In the genomic region with DNA sequence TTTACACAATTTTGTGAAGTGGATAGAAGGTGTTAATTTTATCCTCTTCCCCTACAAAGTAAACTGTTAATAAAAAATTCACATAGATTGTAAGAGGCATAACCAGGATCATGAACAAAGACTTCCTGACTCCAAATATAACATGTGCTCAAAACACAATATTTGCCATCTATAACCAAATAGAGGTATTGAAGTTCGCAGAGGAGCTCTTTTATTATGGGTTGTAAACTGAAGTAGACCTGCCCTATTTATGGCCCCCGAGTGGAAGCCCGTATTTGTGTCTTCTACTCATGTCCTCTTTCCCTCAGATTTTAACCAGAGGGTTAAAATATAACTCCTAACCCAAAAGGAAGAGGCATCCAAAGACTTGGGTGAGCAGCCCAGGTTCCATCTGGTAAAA, we compare ENCODE assay signal across 5 cellular contexts.
"Had no signal": no experiment of that assay in that cellular context is flagged by ENCODE, and none has a peak within 500 bp of the region (broad histone marks: within the 10 kb centered on the region; RNA-seq: fewer than 3 reads in every experiment).

No MANE protein-coding gene starts in this region.

- DNase-seq: IMR-90, KBM-7 had no signal

- H3K4me3 ChIP-seq: K562 had no signal

- H3K27ac ChIP-seq: HL-60 had no signal

- ATAC-seq: HepG2, K562 had no signal
